In the genomic region with DNA sequence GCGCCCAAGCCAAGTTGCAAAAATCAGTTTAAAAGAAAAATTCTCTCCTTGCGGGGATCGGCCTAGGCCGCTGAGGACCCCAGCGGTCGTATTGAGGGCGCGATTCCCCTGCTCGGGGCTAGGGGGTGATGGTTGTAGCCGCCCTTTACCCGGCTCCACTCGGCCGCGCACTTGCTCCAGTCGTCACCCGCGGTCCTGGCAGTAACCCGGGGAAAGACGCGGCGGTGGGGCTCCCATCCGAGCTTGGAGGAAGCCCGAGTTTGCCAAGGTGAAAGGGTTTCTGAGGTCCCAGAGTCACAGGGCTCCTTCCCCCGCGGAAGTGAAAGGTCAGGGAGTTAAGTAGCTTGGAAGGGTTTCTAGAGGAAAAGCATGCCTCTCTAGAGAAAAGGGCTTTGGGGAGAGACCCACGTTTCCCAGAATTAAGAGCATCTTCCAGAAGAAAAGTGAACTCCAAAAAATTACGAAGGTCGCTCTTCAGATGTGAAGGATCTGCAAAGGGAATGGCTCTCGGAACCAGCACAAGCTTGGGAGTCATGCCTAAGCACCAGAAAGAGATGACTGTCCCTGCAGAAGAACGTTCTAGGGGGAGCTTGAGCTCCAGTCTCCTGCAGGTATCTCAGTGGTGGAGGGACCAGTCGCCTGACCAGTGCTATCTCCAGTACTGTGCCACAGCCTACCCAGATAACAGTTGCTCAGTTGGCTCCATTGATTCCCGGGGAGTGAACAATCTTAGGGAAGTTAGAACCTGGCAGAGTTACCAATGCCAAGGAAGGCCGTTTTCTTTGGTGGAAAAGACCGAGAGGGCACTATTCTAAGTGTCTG, we compare ENCODE assay signal across 8 cellular contexts. TPM values are rescaled to one million over a fixed set of nuclear protein-coding genes. Genes with fewer than 3 reads are reported as not detected.
DNase-seq lines count a peak whose midpoint lies in the region; ATAC-seq and TF ChIP-seq lines count a peak whose summit lies in the region.

No MANE protein-coding gene starts in this region.

- H3K27me3 Mint-ChIP-seq in Caco-2 (ENCODE audit: insufficient read depth, unreplicated experiment) (no peaks in the 10 kb centered on the region), activated B cell treated with CpG ODN at 0.5 μM for 24 hours (no peaks in the 10 kb centered on the region), memory B cell (no peaks in the 10 kb centered on the region)
- no peaks in the 10 kb centered on the region for H3K27me3 Mint-ChIP-seq in stimulated activated naive B cell treated with anti-CD40 and anti-IgM and Interleukin-4, amounts not matched to agents 10 μg/mL and 1 μg/mL and 100 μg/mL, for 72 hours

- POLR2A ChIA-PET in Caco-2 (lab: Charles Lee), result interaction anchor here (0.6 kb wide), 2 partner anchors 10 to 29 kb away, joined by 3 read pairs; no protein-coding TSS in a partner anchor
- POLR2A ChIA-PET in activated B cell treated with CpG ODN at 0.5 μM for 24 hours (lab: Charles Lee), result interaction anchor here (0.6 to 4.9 kb wide), 6 partner anchors 15 to 444 kb away, joined by 3 to 75 read pairs (median 8); a partner anchor contains a TSS

- peak; percentile 17 for ATAC-seq in GM21381 (IDR thresholded peaks at IDR 0.05; ENCODE audit: unreplicated experiment)
- ATAC-seq in activated B cell treated with CpG ODN at 0.5 μM for 24 hours (ENCODE audit: low read depth), result peak; percentile 13
- peak; percentile 6 for ATAC-seq in memory B cell (ENCODE audit: low read depth)
- ATAC-seq in stimulated activated naive B cell treated with anti-CD40 and anti-IgM and Interleukin-4, amounts not matched to agents 10 μg/mL and 1 μg/mL and 100 μg/mL, for 72 hours (replicated peaks), result peak; percentile 37 to 40
- no peak for ATAC-seq in GM18519 (IDR thresholded peaks at IDR 0.05; ENCODE audit: low FRiP score, unreplicated experiment)

- H3K9me3 Mint-ChIP-seq in Caco-2 (ENCODE audit: unreplicated experiment), result no peaks in the 10 kb centered on the region
- H3K9me3 Mint-ChIP-seq in activated B cell treated with CpG ODN at 0.5 μM for 24 hours, result no peaks in the 10 kb centered on the region
- no peaks in the 10 kb centered on the region for H3K9me3 Mint-ChIP-seq in memory B cell
- no peaks in the 10 kb centered on the region for H3K9me3 Mint-ChIP-seq in stimulated activated naive B cell treated with anti-CD40 and anti-IgM and Interleukin-4, amounts not matched to agents 10 μg/mL and 1 μg/mL and 100 μg/mL, for 72 hours

- H3K27me3 ChIP-seq in Caco-2 (replicated peaks; ENCODE audit: control insufficient read depth, insufficient read depth, low read length), result no peaks in the 10 kb centered on the region

- intact Hi-C loops in Caco-2 (cut with micrococcal nuclease; ENCODE audit: unreplicated experiment) (loop anchor here (1.0 to 5.0 kb wide), 5 partner anchors 19 to 444 kb away; a partner anchor contains a TSS), activated B cell treated with CpG ODN at 0.5 μM for 24 hours (cut with micrococcal nuclease) (loop anchor here (1.0 to 5.0 kb wide), 9 partner anchors 17 to 1351 kb away; a partner anchor contains a TSS)

- peak overlapping the region; percentile 88 for H3K27ac Mint-ChIP-seq in Caco-2 (ENCODE audit: unreplicated experiment)
- peak overlapping the region; percentile 92 for H3K27ac Mint-ChIP-seq in activated B cell treated with CpG ODN at 0.5 μM for 24 hours
- H3K27ac Mint-ChIP-seq in memory B cell, result peak overlapping the region; percentile 94
- H3K27ac Mint-ChIP-seq in stimulated activated naive B cell treated with anti-CD40 and anti-IgM and Interleukin-4, amounts not matched to agents 10 μg/mL and 1 μg/mL and 100 μg/mL, for 72 hours, result peak overlapping the region; percentile 98

- no peaks in the 10 kb centered on the region for H3K36me3 ChIP-seq in Caco-2 (ENCODE audit: control insufficient read depth, insufficient read depth, low read length)

- peaks cover 8% of the 10 kb centered on the region for H3K4me1 Mint-ChIP-seq in Caco-2 (ENCODE audit: low read depth, unreplicated experiment)
- peaks cover 32% of the 10 kb centered on the region for H3K4me1 Mint-ChIP-seq in activated B cell treated with CpG ODN at 0.5 μM for 24 hours
- peaks cover 16% of the 10 kb centered on the region for H3K4me1 Mint-ChIP-seq in memory B cell
- H3K4me1 Mint-ChIP-seq in stimulated activated naive B cell treated with anti-CD40 and anti-IgM and Interleukin-4, amounts not matched to agents 10 μg/mL and 1 μg/mL and 100 μg/mL, for 72 hours, result peaks cover 12 to 28% of the 10 kb centered on the region in 2 donors

- DNase-seq in Caco-2, result peak; percentile 22 to 42
- DNase-seq in HuH-7.5 (ENCODE audit: low spot score), result peak; percentile 63
- DNase-seq in activated B cell treated with CpG ODN at 0.5 μM for 24 hours, result no peak
- DNase-seq in effector CD8-positive, alpha-beta T cell (lab: John Stamatoyannopoulos, UW), result peak; percentile 48
- peak in 1 of 2 donors; percentile 11 for DNase-seq in memory B cell (ENCODE audit: low spot score in 2 of 2)
- DNase-seq in stimulated activated naive B cell treated with anti-CD40 and anti-IgM and Interleukin-4, amounts not matched to agents 10 μg/mL and 1 μg/mL and 100 μg/mL, for 72 hours, result no peak

- TF ChIP-seq CTCF in Caco-2 (IDR thresholded peaks at IDR 0.05; ENCODE audit: insufficient read depth in 1 of 2, low read depth in 1 of 2, low read length in 1 of 2, severe bottlenecking in 1 of 2, unreplicated experiment in 1 of 2) (no peak), activated B cell treated with CpG ODN at 0.5 μM for 24 hours (IDR thresholded peaks at IDR 0.05) (no peak)

- peak overlapping the region; percentile 84 for H3K4me3 Mint-ChIP-seq in Caco-2 (ENCODE audit: unreplicated experiment)
- H3K4me3 Mint-ChIP-seq in activated B cell treated with CpG ODN at 0.5 μM for 24 hours, result peak overlapping the region; percentile 89
- H3K4me3 Mint-ChIP-seq in memory B cell, result peak overlapping the region; percentile 90
- peak overlapping the region; percentile 96 to 99 for H3K4me3 Mint-ChIP-seq in stimulated activated naive B cell treated with anti-CD40 and anti-IgM and Interleukin-4, amounts not matched to agents 10 μg/mL and 1 μg/mL and 100 μg/mL, for 72 hours

- no peaks in the 10 kb centered on the region for H3K9me3 ChIP-seq in Caco-2

- CTCF ChIA-PET in Caco-2 (lab: Charles Lee), result interaction anchor here (1.2 kb wide), 1 partner anchor 29 kb away, joined by 9 read pairs; no protein-coding TSS in a partner anchor
- CTCF ChIA-PET in activated B cell treated with CpG ODN at 0.5 μM for 24 hours (lab: Charles Lee), result interaction anchor here (0.6 to 1.2 kb wide), 3 partner anchors 37 to 240 kb away, joined by 3 read pairs; no protein-coding TSS in a partner anchor

- peaks cover 22% of the 10 kb centered on the region for H3K36me3 Mint-ChIP-seq in Caco-2 (ENCODE audit: insufficient read depth, unreplicated experiment)
- H3K36me3 Mint-ChIP-seq in activated B cell treated with CpG ODN at 0.5 μM for 24 hours (ENCODE audit: low read depth), result peaks cover 31% of the 10 kb centered on the region
- H3K36me3 Mint-ChIP-seq in memory B cell, result peaks cover 2% of the 10 kb centered on the region
- peaks cover 12 to 15% of the 10 kb centered on the region in 2 donors for H3K36me3 Mint-ChIP-seq in stimulated activated naive B cell treated with anti-CD40 and anti-IgM and Interleukin-4, amounts not matched to agents 10 μg/mL and 1 μg/mL and 100 μg/mL, for 72 hours

- peak overlapping the region; percentile 77 for H3K4me3 ChIP-seq in Caco-2 (ENCODE audit: low read depth, low read length)

- H3K4me1 ChIP-seq in Caco-2, result peaks cover 16% of the 10 kb centered on the region

- BruUV-seq in Caco-2 (replicated peaks; lab: Mats Ljungman, UMichigan), result TSS peak; percentile 51

RNA-seq across cellular contexts. Expression of a gene that starts 0.9 kb away (rescaled TPM):
- total RNA-seq in Caco-2 (2022), result 62.7 and 65.4 TPM in 2 replicates
- total RNA-seq in activated B cell treated with CpG ODN at 0.5 μM for 24 hours, result 45.1 and 50.5 TPM in 2 replicates

RNA-seq across cellular contexts. Expression of a gene that starts 36.6 kb away (rescaled TPM):
- total RNA-seq in Caco-2 (2022), result 60.5 and 68.0 TPM in 2 replicates
- total RNA-seq in activated B cell treated with CpG ODN at 0.5 μM for 24 hours, result 71.9 and 74.6 TPM in 2 replicates

Comparison
In these comparisons a context has a peak if more than half of its experiments do, and no peak if none do; other contexts are left out.
1. DNase-seq: peak in Caco-2 (2 of 2), HuH-7.5 (single experiment) and effector CD8-positive, alpha-beta T cell (single experiment); none in activated B cell treated with CpG ODN at 0.5 μM for 24 hours (single experiment) and stimulated activated naive B cell treated with anti-CD40 and anti-IgM and Interleukin-4, amounts not matched to agents 10 μg/mL and 1 μg/mL and 100 μg/mL, for 72 hours (single experiment).
2. Peak in every context shown above with its lines, with median percentiles within 50 percentile points of each other: H3K27ac Mint-ChIP-seq and H3K4me3 Mint-ChIP-seq.